Comparison of ENCODE assay signal across 1 cellular context in genomic region chr17:83082435-83082834, GRCh38.
TF ChIP-seq lines count a peak whose summit lies in the region.

No MANE protein-coding gene starts in this region.

TF ChIP-seq in WTC11, 78 proteins besides CTCF, POLR2A, EP300 and RAD21 (continued from another document):
- TF ChIP-seq ARID4B (CRISPR knock-in tag; IDR thresholded peaks at IDR 0.05; ENCODE audit: borderline replicate concordance) = no peak
- TF ChIP-seq ATF1 (CRISPR knock-in tag; IDR thresholded peaks at IDR 0.05) = no peak
- no peak for TF ChIP-seq TEAD4 (CRISPR knock-in tag; IDR thresholded peaks at IDR 0.05)
TF ChIP-seq in WTC11: peak in this region for 0.
